In genomic region chr4:53716011-53716410, GRCh38 we compare ENCODE assay signal across 24 cellular contexts.
DNase-seq lines count a peak whose midpoint lies in the region; ATAC-seq and TF ChIP-seq lines count a peak whose summit lies in the region.
"Had no signal": no experiment of that assay in that cellular context is flagged by ENCODE, and none has a peak within 500 bp of the region (broad histone marks: within the 10 kb centered on the region; RNA-seq: fewer than 3 reads in every experiment).

No MANE protein-coding gene starts in this region.

- POLR2A ChIA-PET in AG04450 (lab: Yijun Ruan, JAX), result interaction anchor here (0.7 kb wide), 3 partner anchors 198 to 500 kb away, joined by 3 to 6 read pairs (median 3); no protein-coding TSS in a partner anchor

- no peaks in the 10 kb centered on the region for H3K9me3 ChIP-seq in AG04450 (ENCODE audit: control insufficient read depth, insufficient read depth, low read length)
- H3K9me3 ChIP-seq: BE2C, colonic mucosa, left ventricle myocardium inferior had no signal

- CTCF ChIA-PET in AG04450 (lab: Charles Lee), result interaction anchor here (0.6 to 4.6 kb wide), 4 partner anchors 9 to 518 kb away, joined by 3 to 31 read pairs (median 4); no protein-coding TSS in a partner anchor

- H3K9me3 Mint-ChIP-seq in HFFc6, result no peaks in the 10 kb centered on the region
- H3K9me3 Mint-ChIP-seq in activated naive CD8-positive, alpha-beta T cell treated with anti-CD3 and anti-CD28 coated beads for 36 hours, result no peaks in the 10 kb centered on the region
- H3K9me3 Mint-ChIP-seq: activated B cell treated with CpG ODN at 0.5 μM for 24 hours; activated naive CD4-positive, alpha-beta T cell treated with anti-CD3 and anti-CD28 coated beads for 36 hours; naive B cell had no signal

- TF ChIP-seq CTCF in AG04450 (IDR thresholded peaks at IDR 0.05; ENCODE audit: low read depth, low read length) (no peak), HFFc6 (IDR thresholded peaks at IDR 0.05) (no peak), fibroblast of the aortic adventitia (IDR thresholded peaks at IDR 0.05; ENCODE audit: insufficient read depth, low read length) (no peak)

- H3K27ac Mint-ChIP-seq in HFFc6, result peak overlapping the region; percentile 69
- no peak overlapping the region for H3K27ac Mint-ChIP-seq in activated naive CD8-positive, alpha-beta T cell treated with anti-CD3 and anti-CD28 coated beads for 36 hours
- H3K27ac Mint-ChIP-seq: activated B cell treated with CpG ODN at 0.5 μM for 24 hours; activated naive CD4-positive, alpha-beta T cell treated with anti-CD3 and anti-CD28 coated beads for 36 hours had no signal

- H3K4me3 ChIP-seq in AG04450 (ENCODE audit: low read depth, low read length) (no peak overlapping the region), fibroblast of the aortic adventitia (ENCODE audit: low read depth, low read length) (no peak overlapping the region)
- H3K4me3 ChIP-seq: colonic mucosa, left ventricle myocardium inferior had no signal

- no peak for ATAC-seq in HG02759 (IDR thresholded peaks at IDR 0.05; ENCODE audit: unreplicated experiment)

- H3K27ac ChIP-seq in AG04450 (ENCODE audit: low read depth, low read length), result peak overlapping the region; percentile 25
- H3K27ac ChIP-seq: colonic mucosa, left ventricle myocardium inferior had no signal

- H3K4me1 Mint-ChIP-seq in HFFc6 (ENCODE audit: low read depth), result peaks cover 78% of the 10 kb centered on the region
- H3K4me1 Mint-ChIP-seq in activated naive CD8-positive, alpha-beta T cell treated with anti-CD3 and anti-CD28 coated beads for 36 hours, result no peaks in the 10 kb centered on the region
- H3K4me1 Mint-ChIP-seq: activated B cell treated with CpG ODN at 0.5 μM for 24 hours, naive B cell had no signal

- peak overlapping the region; percentile 16; the same call in 1 of the 2 replicates for H3K4me3 Mint-ChIP-seq in HFFc6
- H3K4me3 Mint-ChIP-seq in activated naive CD8-positive, alpha-beta T cell treated with anti-CD3 and anti-CD28 coated beads for 36 hours, result no peak overlapping the region
- H3K4me3 Mint-ChIP-seq: activated B cell treated with CpG ODN at 0.5 μM for 24 hours; activated naive CD4-positive, alpha-beta T cell treated with anti-CD3 and anti-CD28 coated beads for 36 hours had no signal

- H3K36me3 Mint-ChIP-seq in HFFc6 (ENCODE audit: low read depth), result no peaks in the 10 kb centered on the region; the same call in 1 of the 2 replicates
- no peaks in the 10 kb centered on the region for H3K36me3 Mint-ChIP-seq in activated naive CD8-positive, alpha-beta T cell treated with anti-CD3 and anti-CD28 coated beads for 36 hours
- H3K36me3 Mint-ChIP-seq: naive B cell had no signal

- intact Hi-C loops in posterior cingulate gyrus (cut with DNase I), result no loop called here

- H3K27me3 ChIP-seq in AG04450 (ENCODE audit: control insufficient read depth, insufficient read depth, low read length), result no peaks in the 10 kb centered on the region
- H3K27me3 ChIP-seq: BE2C, colonic mucosa had no signal

- DNase-seq in AG04450 (ENCODE audit: low read depth, low spot score) (no peak), HFFc6 (no peak), fibroblast of the aortic adventitia (ENCODE audit: low read depth) (peak; percentile 53), stromal cell of bone marrow (ENCODE audit: low read depth) (peak; percentile 23), posterior cingulate gyrus (no peak), NCI-H526 treated with DMSO at 0.1 percent for 48 hours (lab: John Stamatoyannopoulos, UW) (no peak)
- no peak for DNase-seq in activated naive CD8-positive, alpha-beta T cell treated with anti-CD3 and anti-CD28 coated beads for 36 hours
- DNase-seq: activated B cell treated with CpG ODN at 0.5 μM for 24 hours; activated naive CD4-positive, alpha-beta T cell treated with anti-CD3 and anti-CD28 coated beads for 36 hours; amygdala; BE2C; colonic mucosa; effector memory CD4-positive, alpha-beta T cell; KG1; left ventricle myocardium inferior; MM.1S; naive B cell; NCI-H2029 treated with DMSO at 0.1 percent for 48 hours; NCI-H226; NCI-H774; SIG-M5; small intestine; stimulated activated CD4-positive, alpha-beta T cell treated with anti-CD3 and anti-CD28 coated beads, Interleukin-2, amount 100 ng/mL, for 24 hours had no signal

- peaks cover 4% of the 10 kb centered on the region for H3K27me3 Mint-ChIP-seq in HFFc6 (ENCODE audit: insufficient read depth)
- H3K27me3 Mint-ChIP-seq in activated naive CD8-positive, alpha-beta T cell treated with anti-CD3 and anti-CD28 coated beads for 36 hours, result peaks cover 31% of the 10 kb centered on the region

Comparison
In these comparisons a context has a peak if more than half of its experiments do, and no peak if none do; other contexts are left out.
1. DNase-seq: peak in fibroblast of the aortic adventitia (single experiment) and stromal cell of bone marrow (single experiment); none in AG04450 (single experiment), HFFc6 (single experiment), activated naive CD8-positive, alpha-beta T cell treated with anti-CD3 and anti-CD28 coated beads for 36 hours (single experiment), posterior cingulate gyrus (0 of 10) and NCI-H526 treated with DMSO at 0.1 percent for 48 hours (single experiment).